27 cellular contexts compared by ENCODE assay signal in the genomic region with DNA sequence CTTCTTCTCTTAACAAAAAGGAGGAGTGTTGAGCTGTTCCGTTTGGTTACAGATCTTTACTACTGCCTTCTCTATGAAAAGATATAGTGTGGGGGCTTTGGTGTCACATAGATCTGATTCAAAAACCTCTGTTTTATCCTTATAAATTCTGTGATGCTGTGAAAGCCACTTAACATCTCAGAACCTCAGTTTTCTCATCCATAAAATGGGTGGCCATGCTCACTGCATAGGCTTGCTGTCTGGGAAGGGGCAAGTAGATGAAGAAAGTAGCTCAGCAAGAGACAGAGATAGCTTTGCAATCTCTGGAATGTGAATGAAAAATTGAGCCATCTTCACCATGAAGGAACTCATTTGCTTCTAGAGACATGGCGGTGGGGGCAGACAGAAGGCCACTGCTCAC.
"Had no signal": no experiment of that assay in that cellular context is flagged by ENCODE, and none has a peak within 500 bp of the region (broad histone marks: within the 10 kb centered on the region; RNA-seq: fewer than 3 reads in every experiment).

No MANE protein-coding gene starts in this region.

- H3K9me3 Mint-ChIP-seq: activated CD4-positive, alpha-beta memory T cell treated with anti-CD3 and anti-CD28 coated beads for 36 hours; activated naive CD4-positive, alpha-beta T cell treated with anti-CD3 and anti-CD28 coated beads, Interleukin-2, amount 10 ng/mL, durations not matched to agents 7 days and 5 days; activated naive CD4-positive, alpha-beta T cell treated with anti-CD3 and anti-CD28 coated beads, Interleukin-2, amount 50 U/mL, for 72 hours; activated T-cell treated with anti-CD3 and anti-CD28 coated beads, Interleukin-2, amount 50 U/mL, for 24 hours had no signal

- H3K27ac ChIP-seq: ascending aorta, breast epithelium, cardiac muscle cell, colonic mucosa, esophagus squamous epithelium, gastroesophageal sphincter had no signal

- H3K27ac Mint-ChIP-seq: activated CD4-positive, alpha-beta memory T cell treated with anti-CD3 and anti-CD28 coated beads for 36 hours; activated CD4-positive, alpha-beta T cell treated with anti-CD3 and anti-CD28 coated beads for 36 hours; activated CD4-positive, alpha-beta T cell treated with anti-CD3 and anti-CD28 coated beads, Interleukin-2, amount 10 ng/mL, durations not matched to agents 24 days and 14 days; activated CD8-positive, alpha-beta T cell treated with anti-CD3 and anti-CD28 coated beads, Interleukin-2, amount 10 ng/mL, durations not matched to agents 7 days and 5 days; activated naive CD4-positive, alpha-beta T cell treated with anti-CD3 and anti-CD28 coated beads, Interleukin-2, amount 10 ng/mL, durations not matched to agents 7 days and 5 days; activated naive CD8-positive, alpha-beta T cell treated with anti-CD3 and anti-CD28 coated beads, Interleukin-2, amount 10 ng/mL, durations not matched to agents 7 days and 5 days; activated T-cell treated with anti-CD3 and anti-CD28 coated beads, Interleukin-2, amount 50 U/mL, for 24 hours; activated T-cell treated with anti-CD3 and anti-CD28 coated beads, Interleukin-2, amount 50 U/mL, for 72 hours; brain; T-helper 17 cell had no signal

- ATAC-seq: activated CD4-positive, alpha-beta T cell treated with anti-CD3 and anti-CD28 coated beads for 36 hours; activated CD8-positive, alpha-beta T cell treated with anti-CD3 and anti-CD28 coated beads, Interleukin-2, amount 10 ng/mL, durations not matched to agents 7 days and 5 days; activated naive CD4-positive, alpha-beta T cell treated with anti-CD3 and anti-CD28 coated beads, Interleukin-2, amount 50 U/mL, for 72 hours; activated T-cell treated with anti-CD3 and anti-CD28 coated beads, Interleukin-2, amount 50 U/mL, for 72 hours; gastroesophageal sphincter; T-helper 17 cell had no signal

- H3K9me3 ChIP-seq: ascending aorta, breast epithelium, colonic mucosa, esophagus squamous epithelium, gastroesophageal sphincter had no signal

- H3K27me3 Mint-ChIP-seq: activated CD4-positive, alpha-beta memory T cell treated with anti-CD3 and anti-CD28 coated beads for 36 hours; activated CD4-positive, alpha-beta T cell treated with anti-CD3 and anti-CD28 coated beads for 36 hours; activated T-cell treated with anti-CD3 and anti-CD28 coated beads, Interleukin-2, amount 50 U/mL, for 24 hours; T-helper 17 cell had no signal

- H3K4me3 Mint-ChIP-seq: activated CD4-positive, alpha-beta memory T cell treated with anti-CD3 and anti-CD28 coated beads for 36 hours; activated CD4-positive, alpha-beta T cell treated with anti-CD3 and anti-CD28 coated beads for 36 hours; activated CD4-positive, alpha-beta T cell treated with anti-CD3 and anti-CD28 coated beads, Interleukin-2, amount 10 ng/mL, durations not matched to agents 24 days and 14 days; activated CD8-positive, alpha-beta T cell treated with anti-CD3 and anti-CD28 coated beads, Interleukin-2, amount 10 ng/mL, durations not matched to agents 7 days and 5 days; activated naive CD4-positive, alpha-beta T cell treated with anti-CD3 and anti-CD28 coated beads, Interleukin-2, amount 10 ng/mL, durations not matched to agents 7 days and 5 days; activated naive CD8-positive, alpha-beta T cell treated with anti-CD3 and anti-CD28 coated beads, Interleukin-2, amount 10 ng/mL, durations not matched to agents 7 days and 5 days; activated T-cell treated with anti-CD3 and anti-CD28 coated beads, Interleukin-2, amount 50 U/mL, for 24 hours; activated T-cell treated with anti-CD3 and anti-CD28 coated beads, Interleukin-2, amount 50 U/mL, for 72 hours; brain; T-helper 17 cell had no signal

- H3K4me1 Mint-ChIP-seq: activated CD4-positive, alpha-beta T cell treated with anti-CD3 and anti-CD28 coated beads for 36 hours had no signal

- H3K36me3 ChIP-seq: ascending aorta, breast epithelium, cardiac muscle cell, colonic mucosa, esophagus squamous epithelium, gastroesophageal sphincter had no signal

- H3K4me3 ChIP-seq: ascending aorta, breast epithelium, cardiac muscle cell, colonic mucosa, esophagus squamous epithelium, gastroesophageal sphincter had no signal

- DNase-seq: activated CD4-positive, alpha-beta memory T cell treated with anti-CD3 and anti-CD28 coated beads for 36 hours; activated CD4-positive, alpha-beta T cell treated with anti-CD3 and anti-CD28 coated beads for 36 hours; activated CD4-positive, alpha-beta T cell treated with anti-CD3 and anti-CD28 coated beads, Interleukin-2, amount 10 ng/mL, durations not matched to agents 24 days and 14 days; activated CD4-positive, CD25-positive, alpha-beta regulatory T cell; activated CD4-positive, CD25-positive, alpha-beta regulatory T cell treated with anti-CD3 and anti-CD28 coated beads, Interleukin-2, amount 50 U/mL, for 72 hours; activated CD8-positive, alpha-beta T cell treated with anti-CD3 and anti-CD28 coated beads, Interleukin-2, amount 10 ng/mL, durations not matched to agents 7 days and 5 days; activated gamma-delta T cell; activated naive CD4-positive, alpha-beta T cell; activated naive CD4-positive, alpha-beta T cell treated with anti-CD3 and anti-CD28 coated beads, Interleukin-2, amount 10 ng/mL, durations not matched to agents 7 days and 5 days; activated naive CD8-positive, alpha-beta T cell treated with anti-CD3 and anti-CD28 coated beads, Interleukin-2, amount 10 ng/mL, durations not matched to agents 7 days and 5 days; activated T-cell treated with anti-CD3 and anti-CD28 coated beads for 4 hours; activated T-cell treated with anti-CD3 and anti-CD28 coated beads, Interleukin-2, amount 50 U/mL, for 24 hours; activated T-cell treated with anti-CD3 and anti-CD28 coated beads, Interleukin-2, amount 50 U/mL, for 72 hours; central memory CD4-positive, alpha-beta T cell; cerebellar nuclear complex; colonic mucosa; effector CD8-positive, alpha-beta T cell; esophagus squamous epithelium; foreskin melanocyte; T-helper 1 cell; T-helper 17 cell had no signal

- H3K36me3 Mint-ChIP-seq: activated CD4-positive, alpha-beta memory T cell treated with anti-CD3 and anti-CD28 coated beads for 36 hours; activated naive CD4-positive, alpha-beta T cell treated with anti-CD3 and anti-CD28 coated beads, Interleukin-2, amount 10 ng/mL, durations not matched to agents 7 days and 5 days; activated naive CD4-positive, alpha-beta T cell treated with anti-CD3 and anti-CD28 coated beads, Interleukin-2, amount 50 U/mL, for 72 hours; activated naive CD8-positive, alpha-beta T cell treated with anti-CD3 and anti-CD28 coated beads, Interleukin-2, amount 10 ng/mL, durations not matched to agents 7 days and 5 days; brain had no signal

- H3K4me1 ChIP-seq: colonic mucosa, gastroesophageal sphincter had no signal

- H3K27me3 ChIP-seq: ascending aorta, breast epithelium, cardiac muscle cell, colonic mucosa, esophagus squamous epithelium had no signal
